7 cellular contexts compared by ENCODE assay signal in genomic region chr20:47319517-47320252, GRCh38. TPM values are rescaled to one million over a fixed set of nuclear protein-coding genes. Genes with fewer than 3 reads are reported as not detected.
DNase-seq lines count a peak whose midpoint lies in the region; ATAC-seq and TF ChIP-seq lines count a peak whose summit lies in the region.

No MANE protein-coding gene starts in this region.

- peak; percentile 67 to 71 for ATAC-seq in lower lobe of right lung

- H4K20me1 ChIP-seq in OCI-LY7 (ENCODE audit: insufficient read depth, low read length), result no peaks in the 10 kb centered on the region

- 25% methylated on average over 13 of the region's 17 CpGs for WGBS in suprapubic skin

- no peaks in the 10 kb centered on the region for H3K27me3 Mint-ChIP-seq in dendritic cell treated with granulocyte-macrophage colony-stimulating factor and Interleukin-4, amounts not matched to agents 40 ng/mL and 50 ng/mL, for 4 days

- H3K4me3 ChIP-seq in lower lobe of right lung, result peak overlapping the region; percentile 33
- peak overlapping the region; percentile 37 for H3K4me3 ChIP-seq in suprapubic skin
- no peak overlapping the region for H3K4me3 ChIP-seq in OCI-LY7 (ENCODE audit: low read depth, low read length, poor library complexity, severe bottlenecking)

- POLR2A ChIA-PET in OCI-LY7 (lab: Charles Lee), result no interaction called here

- no peak for TF ChIP-seq POLR2A in suprapubic skin (IDR thresholded peaks at IDR 0.05)

- TF ChIP-seq CTCF in lower lobe of right lung (IDR thresholded peaks at IDR 0.05) (no peak), suprapubic skin (IDR thresholded peaks at IDR 0.05) (no peak), OCI-LY7 (conservative IDR thresholded peaks at IDR 0.05; ENCODE audit: low read length) (no peak)

- H3K4me2 ChIP-seq in OCI-LY7 (ENCODE audit: low read length), result no peak overlapping the region

- peak overlapping the region; percentile 61 for H3K4me3 Mint-ChIP-seq in dendritic cell treated with granulocyte-macrophage colony-stimulating factor and Interleukin-4, amounts not matched to agents 40 ng/mL and 50 ng/mL, for 4 days

- H3K27me3 ChIP-seq in lower lobe of right lung (ENCODE audit: low read depth), result no peaks in the 10 kb centered on the region
- H3K27me3 ChIP-seq in suprapubic skin, result no peaks in the 10 kb centered on the region

- H3K4me1 ChIP-seq in lower lobe of right lung, result peaks cover 81% of the 10 kb centered on the region
- peaks cover 81% of the 10 kb centered on the region for H3K4me1 ChIP-seq in suprapubic skin
- peaks cover 20% of the 10 kb centered on the region for H3K4me1 ChIP-seq in OCI-LY7 (ENCODE audit: insufficient read depth, low read length, poor library complexity, severe bottlenecking)

- H3K27ac ChIP-seq in lower lobe of right lung, result peak overlapping the region; percentile 97
- peak overlapping the region; percentile 97 for H3K27ac ChIP-seq in suprapubic skin
- no peak overlapping the region for H3K27ac ChIP-seq in OCI-LY7 (ENCODE audit: low read depth, low read length, poor library complexity, severe bottlenecking)

- peak; percentile 58 for DNase-seq in GM04504 (ENCODE audit: low read depth)
- DNase-seq in NCI-H526 (lab: John Stamatoyannopoulos, UW), result peak; percentile 93 to 97
- peak; percentile 81 for DNase-seq in lower lobe of right lung
- DNase-seq in suprapubic skin (ENCODE audit: low spot score in 2 of 2), result peak; percentile 73 to 84
- no peak for DNase-seq in OCI-LY7 (ENCODE audit: low spot score)
- DNase-seq in SW 1271 (lab: John Stamatoyannopoulos, UW), result no peak

- H3K79me2 ChIP-seq in OCI-LY7 (ENCODE audit: insufficient read depth, low read depth, low read length), result peaks cover 98% of the 10 kb centered on the region

- H3K9me3 Mint-ChIP-seq in dendritic cell treated with granulocyte-macrophage colony-stimulating factor and Interleukin-4, amounts not matched to agents 40 ng/mL and 50 ng/mL, for 4 days, result no peaks in the 10 kb centered on the region

- no TSS peak for BruUV-seq in OCI-LY7 (replicated peaks; lab: Mats Ljungman, UMichigan)

- H3K9me3 ChIP-seq in lower lobe of right lung, result no peaks in the 10 kb centered on the region
- no peaks in the 10 kb centered on the region for H3K9me3 ChIP-seq in suprapubic skin
- no peaks in the 10 kb centered on the region for H3K9me3 ChIP-seq in OCI-LY7 (ENCODE audit: low read length)

- CTCF ChIA-PET in OCI-LY7 (lab: Charles Lee; ENCODE audit: unreplicated experiment), result no interaction called here

- peaks cover 19% of the 10 kb centered on the region for H3K36me3 Mint-ChIP-seq in dendritic cell treated with granulocyte-macrophage colony-stimulating factor and Interleukin-4, amounts not matched to agents 40 ng/mL and 50 ng/mL, for 4 days (ENCODE audit: low read depth)

- H3K4me1 Mint-ChIP-seq in dendritic cell treated with granulocyte-macrophage colony-stimulating factor and Interleukin-4, amounts not matched to agents 40 ng/mL and 50 ng/mL, for 4 days (ENCODE audit: low read depth), result peaks cover 75% of the 10 kb centered on the region

- TF ChIP-seq EP300 in suprapubic skin (IDR thresholded peaks at IDR 0.05), result no peak

- H3K9me2 ChIP-seq in OCI-LY7 (ENCODE audit: insufficient read depth, low read length), result no peaks in the 10 kb centered on the region

- intact Hi-C loops in dendritic cell treated with granulocyte-macrophage colony-stimulating factor and Interleukin-4, amounts not matched to agents 40 ng/mL and 50 ng/mL, for 4 days (cut with micrococcal nuclease), result loop anchor here (2.0 kb wide), 1 partner anchor 39 kb away; no protein-coding TSS in a partner anchor
- intact Hi-C loops in lower lobe of right lung (cut with DNase I) (no loop called here), OCI-LY7 (cut with micrococcal nuclease; ENCODE audit: unreplicated experiment) (no loop called here)

- no peaks in the 10 kb centered on the region for H3K36me3 ChIP-seq in lower lobe of right lung
- no peaks in the 10 kb centered on the region for H3K36me3 ChIP-seq in suprapubic skin
- peaks cover 58% of the 10 kb centered on the region for H3K36me3 ChIP-seq in OCI-LY7 (ENCODE audit: insufficient read depth, low read length)

- no peak overlapping the region for H2AFZ ChIP-seq in OCI-LY7 (ENCODE audit: low read length)

- peak overlapping the region; percentile 97 for H3K27ac Mint-ChIP-seq in dendritic cell treated with granulocyte-macrophage colony-stimulating factor and Interleukin-4, amounts not matched to agents 40 ng/mL and 50 ng/mL, for 4 days

RNA-seq across cellular contexts. Expression of gene ZMYND8, which starts 36.8 kb away (rescaled TPM):
- total RNA-seq in lower lobe of right lung (57.6 TPM), suprapubic skin (100 to 1,000 TPM in 1 of 4 donors, 10 to 100 TPM in 3; 48.5 to 169 (median 54.1) TPM), OCI-LY7 (2022) (69.1 and 77.0 TPM in 2 replicates)
- 26.1 and 30.4 TPM in 2 replicates for total RNA-seq in OCI-LY7 (2014; rRNA removed; shearing (Covaris generic))

Comparison
In these comparisons a context has a peak if more than half of its experiments do, and no peak if none do; other contexts are left out.
1. DNase-seq: peak in GM04504 (single experiment), NCI-H526 (2 of 2), lower lobe of right lung (single experiment) and suprapubic skin (2 of 2); none in OCI-LY7 (single experiment) and SW 1271 (0 of 2).